In the genomic region with DNA sequence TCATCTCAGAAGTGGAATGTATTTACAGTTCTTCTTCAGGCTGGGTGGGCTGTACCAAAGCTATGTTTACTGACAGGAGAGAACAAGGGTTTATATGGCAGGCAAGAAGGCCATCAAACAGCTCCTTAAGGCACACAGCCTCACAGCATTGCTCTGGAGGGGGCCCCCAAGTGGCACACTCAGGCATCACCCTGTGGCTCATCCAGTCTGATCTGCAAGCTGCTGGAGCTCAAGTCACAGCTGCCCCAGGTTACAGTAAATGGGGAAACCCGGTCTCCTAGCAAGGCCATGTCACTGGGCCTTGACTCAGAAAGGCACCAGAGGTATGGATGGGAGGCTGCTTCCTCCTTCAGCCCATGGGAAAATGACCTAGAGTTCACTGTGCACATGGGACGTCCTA, we compare ENCODE assay signal across 15 cellular contexts.
DNase-seq lines count a peak whose midpoint lies in the region; ATAC-seq and TF ChIP-seq lines count a peak whose summit lies in the region.
"Had no signal": no experiment of that assay in that cellular context is flagged by ENCODE, and none has a peak within 500 bp of the region (broad histone marks: within the 10 kb centered on the region; RNA-seq: fewer than 3 reads in every experiment).

No MANE protein-coding gene starts in this region.

- H3K79me2 ChIP-seq in mammary epithelial cell (ENCODE audit: insufficient read depth, low read length) (no peaks in the 10 kb centered on the region), OCI-LY1 (ENCODE audit: insufficient read depth, low read length) (no peaks in the 10 kb centered on the region)

- H3K36me3 ChIP-seq in mammary epithelial cell (ENCODE audit: insufficient read depth, low read length) (no peaks in the 10 kb centered on the region), breast epithelium (no peaks in the 10 kb centered on the region), OCI-LY1 (ENCODE audit: insufficient read depth, low read length) (no peaks in the 10 kb centered on the region), upper lobe of right lung (peaks cover 6% of the 10 kb centered on the region)
- H3K36me3 ChIP-seq: esophagus squamous epithelium had no signal

- DNase-seq in mammary epithelial cell: peak; percentile 22
- no peak for DNase-seq in breast epithelium (ENCODE audit: low spot score in 2 of 2)
- DNase-seq in upper lobe of right lung: no peak
- DNase-seq in nephron progenitor cell: no peak
- DNase-seq: activated CD4-positive, alpha-beta T cell treated with anti-CD3 and anti-CD28 coated beads, Interleukin-2, amount 50 U/mL, for 4 hours; activated naive CD4-positive, alpha-beta T cell treated with Interleukin-2 at 50 U/mL for 16 hours; AML-193; esophagus squamous epithelium; NCI-H2029 treated with DMSO at 0.1 percent for 48 hours; OCI-M1; stimulated activated CD8-positive, alpha-beta memory T cell treated with anti-CD3 and anti-CD28 coated beads, Interleukin-4, amount 100 ng/mL, for 48 hours had no signal

- 81% methylated on average over 2 of the region's 2 CpGs for WGBS in mammary epithelial cell (ENCODE audit: low coverage, missing lambda C conversion rate)

- no peak overlapping the region for H3K4me3 ChIP-seq in mammary epithelial cell (replicated peaks in 1 of 3; ENCODE audit: insufficient read depth in 1 of 3, low read depth in 2 of 3, low read length in 3 of 3)
- H3K4me3 ChIP-seq in breast epithelium: no peak overlapping the region
- H3K4me3 ChIP-seq in OCI-LY1 (ENCODE audit: low read depth, low read length, poor library complexity, severe bottlenecking): no peak overlapping the region
- H3K4me3 ChIP-seq in upper lobe of right lung: no peak overlapping the region
- H3K4me3 ChIP-seq: esophagus squamous epithelium had no signal

- H3K27ac Mint-ChIP-seq in nephron progenitor cell: no peak overlapping the region

- TF ChIP-seq POLR2A in breast epithelium (IDR thresholded peaks at IDR 0.05): no peak

- intact Hi-C loops in mammary epithelial cell (cut with micrococcal nuclease) (no loop called here), breast epithelium (cut with DNase I; ENCODE audit: low total_unique reads) (no loop called here), upper lobe of right lung (cut with DNase I) (no loop called here)

- H3K9me3 Mint-ChIP-seq in nephron progenitor cell: no peaks in the 10 kb centered on the region

- in situ Hi-C loops in mammary epithelial cell (cut with MboI; ENCODE audit: low sequenced_read_pairs in 2 of 2): no loop called here

- no peaks in the 10 kb centered on the region for H3K9me2 ChIP-seq in OCI-LY1 (ENCODE audit: low read depth, low read length)

- H3K4me2 ChIP-seq in mammary epithelial cell (ENCODE audit: insufficient read depth, low read depth, low read length) (no peak overlapping the region), OCI-LY1 (ENCODE audit: low read length) (no peak overlapping the region)

- H3K27me3 Mint-ChIP-seq in nephron progenitor cell (ENCODE audit: low read depth, poor library complexity): peaks cover 6% of the 10 kb centered on the region

- TF ChIP-seq CTCF in mammary epithelial cell (conservative IDR thresholded peaks at IDR 0.05 in 1 of 2, IDR thresholded peaks at IDR 0.05 in 1 of 2; ENCODE audit: extremely low read depth in 1 of 2, insufficient read depth in 1 of 2, low read depth in 1 of 2, low read length in 2 of 2) (peak in 1 of 2 donors; percentile 4), breast epithelium (IDR thresholded peaks at IDR 0.05) (no peak), OCI-LY1 (IDR thresholded peaks at IDR 0.05; ENCODE audit: low read length) (peak; percentile 22; the same call in 1 of the 2 replicates), upper lobe of right lung (IDR thresholded peaks at IDR 0.05) (no peak), nephron progenitor cell (IDR thresholded peaks at IDR 0.05) (no peak)

- H3K36me3 Mint-ChIP-seq in nephron progenitor cell (ENCODE audit: low read depth): no peaks in the 10 kb centered on the region

- BruUV-seq in mammary epithelial cell (replicated peaks; lab: Mats Ljungman, UMichigan): no TSS peak

- CTCF ChIA-PET in mammary epithelial cell (lab: Charles Lee; ENCODE audit: low non-redundant PET): no interaction called here

- no peak overlapping the region for H3K4me3 Mint-ChIP-seq in nephron progenitor cell

- no peaks in the 10 kb centered on the region for H3K4me1 Mint-ChIP-seq in nephron progenitor cell

- no peaks in the 10 kb centered on the region for H3K4me1 ChIP-seq in mammary epithelial cell (ENCODE audit: insufficient read depth, low read length)
- H3K4me1 ChIP-seq in breast epithelium: no peaks in the 10 kb centered on the region
- H3K4me1 ChIP-seq in OCI-LY1 (ENCODE audit: insufficient read depth, low read length, severe bottlenecking): no peaks in the 10 kb centered on the region
- no peaks in the 10 kb centered on the region for H3K4me1 ChIP-seq in upper lobe of right lung

- no peaks in the 10 kb centered on the region for H3K27me3 ChIP-seq in mammary epithelial cell (ENCODE audit: insufficient read depth, low read length)
- H3K27me3 ChIP-seq in breast epithelium: no peaks in the 10 kb centered on the region
- no peaks in the 10 kb centered on the region for H3K27me3 ChIP-seq in OCI-LY1 (ENCODE audit: insufficient read depth, low read length)
- no peaks in the 10 kb centered on the region for H3K27me3 ChIP-seq in upper lobe of right lung
- H3K27me3 ChIP-seq: esophagus squamous epithelium had no signal

- H3K27ac ChIP-seq in mammary epithelial cell (ENCODE audit: insufficient read depth, low read depth, low read length): no peak overlapping the region
- H3K27ac ChIP-seq in breast epithelium: no peak overlapping the region
- no peak overlapping the region for H3K27ac ChIP-seq in OCI-LY1 (ENCODE audit: low read depth, low read length, poor library complexity, severe bottlenecking)
- H3K27ac ChIP-seq in upper lobe of right lung: no peak overlapping the region
- H3K27ac ChIP-seq: esophagus squamous epithelium had no signal

- H3K9me3 ChIP-seq in mammary epithelial cell (replicated peaks; ENCODE audit: insufficient read depth, low read length) (no peaks in the 10 kb centered on the region), breast epithelium (no peaks in the 10 kb centered on the region), OCI-LY1 (ENCODE audit: low read length) (no peaks in the 10 kb centered on the region), upper lobe of right lung (no peaks in the 10 kb centered on the region)
- H3K9me3 ChIP-seq: esophagus squamous epithelium had no signal

- H2AFZ ChIP-seq in mammary epithelial cell (ENCODE audit: low read depth, low read length) (no peak overlapping the region), OCI-LY1 (ENCODE audit: low read length) (no peak overlapping the region)

- ATAC-seq in esophagus mucosa (peak; percentile 17), upper lobe of right lung (peak; percentile 31), HG02610 (IDR thresholded peaks at IDR 0.05; ENCODE audit: unreplicated experiment) (no peak), HG02840 (IDR thresholded peaks at IDR 0.05; ENCODE audit: low FRiP score, unreplicated experiment) (no peak)

- dilution Hi-C loops in mammary epithelial cell (cut with HindIII; ENCODE audit: low sequenced_read_pairs): no loop called here

- no peak overlapping the region for H3K9ac ChIP-seq in mammary epithelial cell (ENCODE audit: insufficient read depth, low read length)
- H3K9ac ChIP-seq in OCI-LY1 (ENCODE audit: low read length): no peak overlapping the region

- H3F3A ChIP-seq in OCI-LY1 (ENCODE audit: insufficient read depth, low read length): no peaks in the 10 kb centered on the region

- H4K20me1 ChIP-seq in mammary epithelial cell (ENCODE audit: insufficient read depth, low read length) (no peaks in the 10 kb centered on the region), OCI-LY1 (ENCODE audit: insufficient read depth, low read length) (no peaks in the 10 kb centered on the region)

Comparison
In these comparisons a context has a peak if more than half of its experiments do, and no peak if none do; other contexts are left out.
1. ATAC-seq: peak in esophagus mucosa (single experiment) and upper lobe of right lung (single experiment); none in HG02610 (single experiment) and HG02840 (single experiment).